Comparison of ENCODE assay signal across 28 cellular contexts in the genomic region with DNA sequence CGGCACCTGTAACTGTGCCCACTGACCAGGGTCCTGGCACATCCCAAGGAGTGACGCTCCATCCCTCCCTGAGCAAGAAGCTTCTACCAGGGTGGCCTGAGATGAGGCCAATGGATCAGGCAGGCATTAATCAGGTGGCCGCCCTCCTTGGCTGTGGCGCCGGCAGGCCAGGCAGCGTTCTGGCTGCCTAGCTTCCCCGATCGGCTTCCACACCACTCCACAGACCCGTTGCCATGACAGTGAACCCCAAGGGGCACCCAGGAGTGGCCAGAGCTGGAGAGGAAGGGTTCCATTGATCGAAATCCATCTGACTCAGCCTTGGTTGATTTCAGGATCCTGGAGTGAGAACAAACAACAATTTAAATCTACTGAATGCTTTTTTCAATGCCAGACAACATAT. TPM values are rescaled to one million over a fixed set of nuclear protein-coding genes. Genes with fewer than 3 reads are reported as not detected.
DNase-seq lines count a peak whose midpoint lies in the region; ATAC-seq, FAIRE-seq and TF ChIP-seq lines count a peak whose summit lies in the region.
"Had no signal": no experiment of that assay in that cellular context is flagged by ENCODE, and none has a peak within 500 bp of the region (broad histone marks: within the 10 kb centered on the region; RNA-seq: fewer than 3 reads in every experiment).

No MANE protein-coding gene starts in this region.

- H3K4me1 ChIP-seq in H1 (replicated peaks in 1 of 4; ENCODE audit: control insufficient read depth in 3 of 4, insufficient read depth in 4 of 4, low read length in 3 of 4): peaks cover 3 to 16% (median 11%) of the 10 kb centered on the region in 4 experiments; a peak in 5 of 7 replicates
- peaks cover 16% of the 10 kb centered on the region for H3K4me1 ChIP-seq in right cardiac atrium (ENCODE audit: control insufficient read depth, insufficient read depth, low read length)
- peaks cover 24 to 39% of the 10 kb centered on the region in 2 donors for H3K4me1 ChIP-seq in gastrocnemius medialis
- H3K4me1 ChIP-seq: breast epithelium, Caco-2 had no signal

- ATAC-seq in right cardiac atrium (peak; percentile 48 to 65), gastrocnemius medialis (peak in 1 of 2 donors; percentile 53), HG02970 (IDR thresholded peaks at IDR 0.05; ENCODE audit: low FRiP score, unreplicated experiment) (no peak), GM18505 (IDR thresholded peaks at IDR 0.05; ENCODE audit: unreplicated experiment) (no peak)
- ATAC-seq: activated CD8-positive, alpha-beta T cell treated with anti-CD3 and anti-CD28 coated beads for 36 hours; activated T-helper 17 cell treated with anti-CD3 and anti-CD28 coated beads, Interleukin-2, amount 50 U/mL, for 72 hours; stimulated activated effector memory CD8-positive, alpha-beta T cell treated with anti-CD3 and anti-CD28 coated beads, Interleukin-12 subunit alpha, Interleukin-12 subunit beta, amount 100 ng/mL, for 72 hours had no signal

- H3K79me1 ChIP-seq in H1 (ENCODE audit: low read depth, low read length): no peaks in the 10 kb centered on the region

- in situ Hi-C loops in gastrocnemius medialis (cut with MboI; ENCODE audit: low sequenced_read_pairs in 4 of 4): no loop called here

- no peak for TF ChIP-seq POLR2A in H1 (IDR thresholded peaks at IDR 0.05; ENCODE audit: control extremely low read depth in 1 of 2, low read depth in 2 of 2, low read length in 2 of 2)
- no peak for TF ChIP-seq POLR2A in gastrocnemius medialis (IDR thresholded peaks at IDR 0.05)
- no peak for TF ChIP-seq POLR2A in GM18505 (IDR thresholded peaks at IDR 0.05; ENCODE audit: borderline replicate concordance, extremely low read depth, insufficient read depth, insufficient read length)

- H3K27ac ChIP-seq in H1 (ENCODE audit: low read depth, low read length) (no peak overlapping the region), right cardiac atrium (ENCODE audit: low read length) (no peak overlapping the region), gastrocnemius medialis (peak overlapping the region; percentile 29 to 58 (median 37))
- H3K27ac ChIP-seq: C4-2B, epithelial cell of prostate, upper lobe of left lung had no signal

- no peak overlapping the region for H3K4me2 ChIP-seq in H1 (ENCODE audit: insufficient read depth in 1 of 2, low read depth in 2 of 2, low read length in 2 of 2)

- H3K27me3 ChIP-seq in H1 (replicated peaks in 1 of 4; ENCODE audit: control insufficient read depth in 3 of 4, extremely low read depth in 1 of 4, insufficient read depth in 3 of 4, low read length in 3 of 4): no peaks in the 10 kb centered on the region
- no peaks in the 10 kb centered on the region for H3K27me3 ChIP-seq in right cardiac atrium (ENCODE audit: control insufficient read depth, insufficient read depth)
- no peaks in the 10 kb centered on the region for H3K27me3 ChIP-seq in gastrocnemius medialis
- H3K27me3 ChIP-seq: breast epithelium, upper lobe of left lung had no signal

- H3K4me1 Mint-ChIP-seq in immature natural killer cell: no peaks in the 10 kb centered on the region
- H3K4me1 Mint-ChIP-seq: activated T-helper 17 cell treated with anti-CD3 and anti-CD28 coated beads, Interleukin-2, amount 50 U/mL, for 72 hours; naive B cell; stimulated activated effector memory CD8-positive, alpha-beta T cell treated with anti-CD3 and anti-CD28 coated beads, Interleukin-12 subunit alpha, Interleukin-12 subunit beta, amount 100 ng/mL, for 72 hours had no signal

- 92% methylated on average over 10 of the region's 10 CpGs; no CpG with 5 or more reads in 1 of the 2 experiments for WGBS in H1 (ENCODE audit: extremely low coverage in 1 of 2, insufficient coverage in 1 of 2, insufficient read length in 1 of 2, insufficient replicate concordance in 2 of 2, low coverage in 1 of 2, low lambda C conversion rate in 2 of 2, missing lambda C conversion rate in 1 of 2), 2 experiments
- 55% methylated on average over 10 of the region's 10 CpGs for WGBS in right cardiac atrium

- H3K23me2 ChIP-seq in H1 (ENCODE audit: low read depth, low read length): no peaks in the 10 kb centered on the region; the same call in 1 of the 2 replicates

- no peak for TF ChIP-seq RAD21 in H1 (IDR thresholded peaks at IDR 0.05 in 1 of 2, conservative IDR thresholded peaks at IDR 0.05 in 1 of 2; ENCODE audit: low read depth in 2 of 2, low read length in 2 of 2)

- H3K27ac Mint-ChIP-seq in immature natural killer cell: no peak overlapping the region
- H3K27ac Mint-ChIP-seq: activated CD8-positive, alpha-beta T cell treated with anti-CD3 and anti-CD28 coated beads for 36 hours; activated T-helper 17 cell treated with anti-CD3 and anti-CD28 coated beads, Interleukin-2, amount 50 U/mL, for 72 hours; naive B cell; stimulated activated effector memory CD8-positive, alpha-beta T cell treated with anti-CD3 and anti-CD28 coated beads, Interleukin-12 subunit alpha, Interleukin-12 subunit beta, amount 100 ng/mL, for 72 hours had no signal

- H3K9me3 Mint-ChIP-seq in immature natural killer cell: peaks cover 0 to 3% (median 0%) of the 10 kb centered on the region in 6 donors
- H3K9me3 Mint-ChIP-seq: activated CD8-positive, alpha-beta T cell treated with anti-CD3 and anti-CD28 coated beads for 36 hours; activated T-helper 17 cell treated with anti-CD3 and anti-CD28 coated beads, Interleukin-2, amount 50 U/mL, for 72 hours; stimulated activated effector memory CD8-positive, alpha-beta T cell treated with anti-CD3 and anti-CD28 coated beads, Interleukin-12 subunit alpha, Interleukin-12 subunit beta, amount 100 ng/mL, for 72 hours had no signal

- H2BK15ac ChIP-seq in H1 (ENCODE audit: low read length): peak overlapping the region; percentile 34; the same call in 1 of the 2 replicates

- no peaks in the 10 kb centered on the region for H4K20me1 ChIP-seq in H1 (replicated peaks in 1 of 2; ENCODE audit: control insufficient read depth in 1 of 2, insufficient read depth in 2 of 2, low read length in 2 of 2)

- no peak overlapping the region for H3K14ac ChIP-seq in H1 (ENCODE audit: insufficient read length)

- H3K9ac ChIP-seq in H1 (replicated peaks in 1 of 4; ENCODE audit: extremely low read depth in 1 of 4, low read depth in 3 of 4, low read length in 3 of 4): no peak overlapping the region

- H3K27me3 Mint-ChIP-seq in immature natural killer cell (ENCODE audit: low read depth in 3 of 3): peaks cover 1 to 7% (median 3%) of the 10 kb centered on the region in 3 donors

- H2BK20ac ChIP-seq in H1 (ENCODE audit: low read length): no peak overlapping the region

- H3K4ac ChIP-seq in H1 (replicated peaks; ENCODE audit: insufficient read length, low read depth, low read length): peak overlapping the region; percentile 83

- TF ChIP-seq CTCF in H1 (IDR thresholded peaks at IDR 0.05; ENCODE audit: control extremely low read depth in 1 of 3, insufficient read depth in 1 of 3, low read depth in 1 of 3, low read length in 3 of 3): no peak
- TF ChIP-seq CTCF in gastrocnemius medialis (IDR thresholded peaks at IDR 0.05 in 4 of 5, conservative IDR thresholded peaks at IDR 0.05 in 1 of 5): no peak

- H3K9me3 ChIP-seq in H1 (ENCODE audit: insufficient read depth in 2 of 2, low read depth in 1 of 2, low read length in 1 of 2) (no peaks in the 10 kb centered on the region), right cardiac atrium (ENCODE audit: control insufficient read depth, low read length) (no peaks in the 10 kb centered on the region), gastrocnemius medialis (no peaks in the 10 kb centered on the region)
- H3K9me3 ChIP-seq: breast epithelium, Caco-2, upper lobe of left lung had no signal

- no peak overlapping the region for H2AK5ac ChIP-seq in H1 (ENCODE audit: low read depth, low read length)

- FAIRE-seq in H1 (lab: Jason Lieb, UNC): no peak
- FAIRE-seq: GM18507 had no signal

- no peak overlapping the region for H2BK12ac ChIP-seq in H1 (ENCODE audit: low read depth, low read length)

- H3K36me3 ChIP-seq in H1 (ENCODE audit: control insufficient read depth in 2 of 4, insufficient read depth in 4 of 4, low read length in 3 of 4): no peaks in the 10 kb centered on the region
- no peaks in the 10 kb centered on the region for H3K36me3 ChIP-seq in gastrocnemius medialis
- H3K36me3 ChIP-seq: breast epithelium, upper lobe of left lung had no signal

- DNase-seq in NCI-H1092 treated with DMSO at 0.1 percent for 48 hours (lab: John Stamatoyannopoulos, UW) (peak; percentile 66), H1 (ENCODE audit: low read depth in 1 of 2, low spot score in 2 of 2) (no peak), right cardiac atrium (peak; percentile 74 to 91 (median 87)), gastrocnemius medialis (peak in 1 of 2 donors; percentile 46), immature natural killer cell (no peak)
- DNase-seq: activated CD8-positive, alpha-beta T cell treated with anti-CD3 and anti-CD28 coated beads for 36 hours; activated naive CD4-positive, alpha-beta T cell treated with anti-CD3 and anti-CD28 coated beads, Interleukin-2, amount 50 U/mL, for 16 hours; amniotic stem cell; Caco-2; DND-41; effector CD4-positive, alpha-beta T cell; naive B cell; NCI-H2081; NCI-H446; stimulated activated CD4-positive, alpha-beta T cell treated with anti-CD3 and anti-CD28 coated beads, Interleukin-12 subunit alpha, Interleukin-12 subunit beta, amount 100 ng/mL, for 4 hours; stimulated activated CD4-positive, alpha-beta T cell treated with anti-CD3 and anti-CD28 coated beads, Interleukin-4, amount 100 ng/mL, for 24 hours had no signal

- H2BK120ac ChIP-seq in H1 (replicated peaks; ENCODE audit: low read depth, low read length): no peak overlapping the region

- intact Hi-C loops in right cardiac atrium (cut with DNase I): no loop called here
- intact Hi-C loops in gastrocnemius medialis (cut with DNase I; ENCODE audit: low total_unique reads): loop anchor here (5.0 kb wide), 1 partner anchor 35 kb away; the partner anchor contains the start of gene APLNR

- no peak overlapping the region for H2AFZ ChIP-seq in H1 (ENCODE audit: low read length)

- H3K18ac ChIP-seq in H1 (ENCODE audit: extremely low read depth, low read length): no peak overlapping the region

- no peak overlapping the region for H4K8ac ChIP-seq in H1 (ENCODE audit: extremely low read depth, insufficient read depth, low read length)

- POLR2A ChIA-PET in H1 (lab: Charles Lee; ENCODE audit: partially characterized antibody): no interaction called here

- H3K36me3 Mint-ChIP-seq in immature natural killer cell: no peaks in the 10 kb centered on the region
- H3K36me3 Mint-ChIP-seq: naive B cell; stimulated activated effector memory CD8-positive, alpha-beta T cell treated with anti-CD3 and anti-CD28 coated beads, Interleukin-12 subunit alpha, Interleukin-12 subunit beta, amount 100 ng/mL, for 72 hours had no signal

- no peak overlapping the region for H2BK5ac ChIP-seq in H1 (ENCODE audit: low read depth, low read length)

- H3K23ac ChIP-seq in H1 (ENCODE audit: insufficient read length): no peak overlapping the region

- H4K5ac ChIP-seq in H1 (ENCODE audit: insufficient read length, low read depth, low read length): no peak overlapping the region

- no peak overlapping the region for H3K56ac ChIP-seq in H1 (replicated peaks; ENCODE audit: insufficient read length, low read depth, low read length)

- CTCF ChIA-PET in H1 (lab: Charles Lee; ENCODE audit: partially characterized antibody): interaction anchor here (0.6 to 4.5 kb wide), 5 partner anchors 10 to 76 kb away, joined by 3 to 38 read pairs (median 4); no protein-coding TSS in a partner anchor

- H3K4me3 ChIP-seq in H1 (ENCODE audit: extremely low read depth in 1 of 4, insufficient read depth in 2 of 4, low read depth in 3 of 4, low read length in 4 of 4): no peak overlapping the region
- no peak overlapping the region for H3K4me3 ChIP-seq in right cardiac atrium (ENCODE audit: low read length)
- H3K4me3 ChIP-seq in gastrocnemius medialis: no peak overlapping the region
- H3K4me3 ChIP-seq: breast epithelium, upper lobe of left lung had no signal

- TF ChIP-seq EP300 in H1 (IDR thresholded peaks at IDR 0.05; ENCODE audit: borderline replicate concordance in 1 of 2, low read depth in 2 of 2, low read length in 2 of 2): no peak

- H3K79me2 ChIP-seq in H1 (ENCODE audit: control insufficient read depth in 1 of 2, insufficient read depth in 2 of 2, low read length in 2 of 2): no peaks in the 10 kb centered on the region

- no peak overlapping the region for H4K91ac ChIP-seq in H1 (replicated peaks; ENCODE audit: insufficient read length, low read length)

- H3K4me3 Mint-ChIP-seq in immature natural killer cell: no peak overlapping the region
- H3K4me3 Mint-ChIP-seq: activated CD8-positive, alpha-beta T cell treated with anti-CD3 and anti-CD28 coated beads for 36 hours; activated T-helper 17 cell treated with anti-CD3 and anti-CD28 coated beads, Interleukin-2, amount 50 U/mL, for 72 hours; naive B cell; stimulated activated effector memory CD8-positive, alpha-beta T cell treated with anti-CD3 and anti-CD28 coated beads, Interleukin-12 subunit alpha, Interleukin-12 subunit beta, amount 100 ng/mL, for 72 hours had no signal

RNA-seq across cellular contexts. Expression of gene LRRC55, which starts 20.5 kb away (rescaled TPM):
- total RNA-seq in H1 (2021; fragmentation: NEBNext Ultra II Directional; extraction: Animal tissue kit (Norgen Biotek cat#: 25700)): 1.1 and 1.4 TPM in 2 replicates
- 0.62 and 0.64 TPM in 2 replicates for polyA plus RNA-seq in H1 (2011; rRNA removed)
- 0.56 TPM for polyA plus RNA-seq in H1 (2011; cell fraction: cytosol; rRNA removed)
- 0.81 TPM for polyA plus RNA-seq in H1 (2011; cell fraction: nucleus; rRNA removed)
- 0.89 to 1.2 TPM (median 0.97 TPM) in 4 replicates for polyA plus RNA-seq in H1 (2012, experiment 1 of 2)
- polyA plus RNA-seq in H1 (2012, experiment 2 of 2): 0.49 TPM
- polyA plus RNA-seq in H1 (2013, experiment 1 of 2): 0.53 TPM
- 0.50 TPM for polyA plus RNA-seq in H1 (2013, experiment 2 of 2)
- polyA minus RNA-seq in H1 (2011; rRNA and poly(A)+ RNA removed): 0.68 and 0.79 TPM in 2 replicates
- polyA minus RNA-seq in H1 (2011; cell fraction: cytosol; rRNA and poly(A)+ RNA removed): 0.81 TPM
- polyA minus RNA-seq in H1 (2011; cell fraction: nucleus; rRNA and poly(A)+ RNA removed): 1.2 TPM
- under 1 TPM in 3 of 4 donors, not detected in 1; 0.08 to 0.09 (median 0.09) TPM for total RNA-seq in right cardiac atrium
- polyA plus RNA-seq in right cardiac atrium: 0.02 TPM
- not detected for total RNA-seq in gastrocnemius medialis
- not detected for polyA plus RNA-seq in immature natural killer cell
- total RNA-seq: activated CD8-positive, alpha-beta T cell treated with anti-CD3 and anti-CD28 coated beads for 36 hours; activated T-helper 17 cell treated with anti-CD3 and anti-CD28 coated beads, Interleukin-2, amount 50 U/mL, for 72 hours; breast epithelium; Caco-2; omental fat pad; renal cortical epithelial cell; T-helper 2 cell treated with Interferon-gamma antibody and Interleukin-4, amounts not matched to agents 100 ng/mL and 5 ng/mL, for 36 hours had no signal

RNA-seq across cellular contexts. Expression of gene APLNR, which starts 34.8 kb away (rescaled TPM):
- 0.13 TPM in 1 of 2 replicates, not detected in the other for total RNA-seq in H1 (2021; fragmentation: NEBNext Ultra II Directional; extraction: Animal tissue kit (Norgen Biotek cat#: 25700))
- 0.66 and 0.80 TPM in 2 replicates for polyA plus RNA-seq in H1 (2011; rRNA removed)
- 0.25 TPM for polyA plus RNA-seq in H1 (2011; cell fraction: cytosol; rRNA removed)
- polyA plus RNA-seq in H1 (2011; cell fraction: nucleus; rRNA removed): 0.29 TPM
- 0.50 to 2.0 TPM (median 1.0 TPM) in 4 replicates for polyA plus RNA-seq in H1 (2012, experiment 1 of 2)
- 2.3 TPM for polyA plus RNA-seq in H1 (2012, experiment 2 of 2)
- polyA plus RNA-seq in H1 (2013, experiment 1 of 2): 0.26 TPM
- 0.29 TPM for polyA plus RNA-seq in H1 (2013, experiment 2 of 2)
- polyA minus RNA-seq in H1 (2011; rRNA and poly(A)+ RNA removed): 0.50 and 1.1 TPM in 2 replicates
- polyA minus RNA-seq in H1 (2011; cell fraction: cytosol; rRNA and poly(A)+ RNA removed): 0.37 TPM
- polyA minus RNA-seq in H1 (2011; cell fraction: nucleus; rRNA and poly(A)+ RNA removed): not detected
- 10 to 100 TPM; 15.6 to 26.4 (median 17.9) TPM for total RNA-seq in right cardiac atrium
- polyA plus RNA-seq in right cardiac atrium: 2.2 TPM
- 1 to 10 TPM in 1 of 4 donors, under 1 TPM in 3; 0.32 to 3.7 (median 0.64) TPM for total RNA-seq in gastrocnemius medialis
- under 1 TPM in 1 of 3 donors, not detected in 2; 0.28 TPM for polyA plus RNA-seq in immature natural killer cell
- total RNA-seq: activated CD8-positive, alpha-beta T cell treated with anti-CD3 and anti-CD28 coated beads for 36 hours; activated T-helper 17 cell treated with anti-CD3 and anti-CD28 coated beads, Interleukin-2, amount 50 U/mL, for 72 hours; Caco-2; renal cortical epithelial cell; T-helper 2 cell treated with Interferon-gamma antibody and Interleukin-4, amounts not matched to agents 100 ng/mL and 5 ng/mL, for 36 hours had no signal

Comparison
In these comparisons a context has a peak if more than half of its experiments do, and no peak if none do; other contexts are left out.
1. DNase-seq: peak in NCI-H1092 treated with DMSO at 0.1 percent for 48 hours (single experiment) and right cardiac atrium (3 of 3); none in H1 (0 of 2) and immature natural killer cell (0 of 3).
2. H3K27ac ChIP-seq: peak in gastrocnemius medialis (4 of 4); none in H1 (single experiment) and right cardiac atrium (single experiment).
3. ATAC-seq: peak in right cardiac atrium (2 of 2); none in HG02970 (single experiment) and GM18505 (single experiment).